In genomic region chr6:105484238-105485161, GRCh38 we compare ENCODE assay signal across 8 cellular contexts.
DNase-seq lines count a peak whose midpoint lies in the region; ATAC-seq and TF ChIP-seq lines count a peak whose summit lies in the region.

No MANE protein-coding gene starts in this region.

- intact Hi-C loops in body of pancreas (cut with DNase I) (no loop called here), left colon (cut with DNase I, micrococcal nuclease) (loop anchor here in 1 of 2 donors (5.0 to 10.0 kb wide), 2 partner anchors 743 to 820 kb away; no protein-coding TSS in a partner anchor), tibial artery (cut with DNase I; ENCODE audit: low total_unique reads) (no loop called here)

- TF ChIP-seq POLR2A in body of pancreas (IDR thresholded peaks at IDR 0.05), result no peak

- H3K4me3 ChIP-seq in body of pancreas (no peak overlapping the region), tibial artery (no peak overlapping the region)

- peak; percentile 62 to 91 (median 77) for TF ChIP-seq CTCF in body of pancreas (IDR thresholded peaks at IDR 0.05)
- peak; percentile 77 to 85 for TF ChIP-seq CTCF in tibial artery (IDR thresholded peaks at IDR 0.05)

- H3K27me3 ChIP-seq in body of pancreas, result no peaks in the 10 kb centered on the region
- no peaks in the 10 kb centered on the region for H3K27me3 ChIP-seq in tibial artery

- H3K27ac ChIP-seq in body of pancreas, result no peak overlapping the region
- no peak overlapping the region for H3K27ac ChIP-seq in tibial artery

- WGBS in body of pancreas, 2 donors, result 23 to 24% methylated on average over 12 of the region's 12 CpGs

- H3K9me3 ChIP-seq in body of pancreas (no peaks in the 10 kb centered on the region), tibial artery (no peaks in the 10 kb centered on the region)

- no peaks in the 10 kb centered on the region for H3K36me3 ChIP-seq in body of pancreas (replicated peaks in 1 of 2; ENCODE audit: insufficient read depth in 1 of 2, low read depth in 2 of 2)
- H3K36me3 ChIP-seq in tibial artery, result no peaks in the 10 kb centered on the region

- DNase-seq in NCI-H1436 (lab: John Stamatoyannopoulos, UW) (peak; percentile 44), NCI-H1436 treated with DMSO at 0.1 percent for 48 hours (lab: John Stamatoyannopoulos, UW) (no peak), NCI-H774 (lab: John Stamatoyannopoulos, UW) (peak; percentile 90), body of pancreas (no peak), left colon (no peak), tibial artery (no peak)

- ATAC-seq in HG03175 (IDR thresholded peaks at IDR 0.05; ENCODE audit: unreplicated experiment) (peak; percentile 44), body of pancreas (peak; percentile 48), left colon (peak; percentile 68), HG03139 (IDR thresholded peaks at IDR 0.05; ENCODE audit: unreplicated experiment) (no peak)

- no peaks in the 10 kb centered on the region for H3K4me1 ChIP-seq in body of pancreas
- peaks cover 0 to 9% (median 0%) of the 10 kb centered on the region in 4 donors for H3K4me1 ChIP-seq in tibial artery

Comparison
In these comparisons a context has a peak if more than half of its experiments do, and no peak if none do; other contexts are left out.
1. DNase-seq: peak in NCI-H1436 (single experiment) and NCI-H774 (single experiment); none in NCI-H1436 treated with DMSO at 0.1 percent for 48 hours (single experiment), body of pancreas (0 of 4), left colon (0 of 2) and tibial artery (0 of 2).